In genomic region chr4:6945052-6945409, GRCh38 we compare ENCODE assay signal across 1 cellular context.
TF ChIP-seq lines count a peak whose summit lies in the region.

No MANE protein-coding gene starts in this region.

TF ChIP-seq in SK-N-SH treated with all-trans-retinoic acid at 6 μM for 48 hours, 23 proteins besides CTCF, POLR2A, EP300 and RAD21 (continued from another document):
- no peak for TF ChIP-seq BACH2 (CRISPR knock-in tag; IDR thresholded peaks at IDR 0.05; ENCODE audit: borderline replicate concordance)
- TF ChIP-seq TOX (CRISPR knock-in tag; IDR thresholded peaks at IDR 0.05; ENCODE audit: borderline replicate concordance): no peak
- no peak for TF ChIP-seq PATZ1 (CRISPR knock-in tag; IDR thresholded peaks at IDR 0.05; ENCODE audit: borderline replicate concordance)
- no peak for TF ChIP-seq OSR1 (CRISPR knock-in tag; IDR thresholded peaks at IDR 0.05)
